ENCODE assay signal across 2 cellular contexts in the genomic region with DNA sequence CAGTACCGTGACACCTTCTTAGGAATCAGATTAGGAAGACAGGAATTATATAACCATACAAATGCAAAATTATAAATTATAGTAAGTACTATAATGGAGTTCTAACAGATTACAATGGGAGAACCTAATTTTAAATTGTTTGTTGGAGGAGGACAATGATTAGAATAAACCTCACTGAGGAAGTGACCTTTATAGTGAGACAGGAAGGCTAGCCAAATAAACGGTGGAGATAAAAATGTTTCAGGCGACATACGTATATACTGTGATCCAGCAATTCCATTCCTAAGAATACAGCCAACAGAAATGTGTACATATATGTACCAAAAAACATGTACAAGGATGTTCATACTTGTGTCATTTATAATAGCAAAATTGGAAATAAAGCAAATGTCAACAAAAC.
A peak's percentile ranks its signal among the peaks of the same experiment; 100 is the strongest.
TF ChIP-seq lines count a peak whose summit lies in the region.

No MANE protein-coding gene starts in this region.

TF ChIP-seq in GM12891, 5 proteins besides CTCF, POLR2A, EP300 and RAD21:
- TF ChIP-seq PAX5 (IDR thresholded peaks at IDR 0.05; ENCODE audit: insufficient read depth, low read length, severe bottlenecking) (no peak), SPI1 (IDR thresholded peaks at IDR 0.05; ENCODE audit: low read depth, low read length) (peak; percentile 35; the same call in 1 of the 2 replicates), POU2F2 (IDR thresholded peaks at IDR 0.05; ENCODE audit: low read depth, low read length) (no peak), TAF1 (IDR thresholded peaks at IDR 0.05; ENCODE audit: low read depth, low read length) (no peak), POLR2AphosphoS5 (IDR thresholded peaks at IDR 0.05; ENCODE audit: low read depth, low read length) (no peak)

TF ChIP-seq in GM12878, 131 proteins besides CTCF, POLR2A, EP300 and RAD21:
- TF ChIP-seq SMC3 (IDR thresholded peaks at IDR 0.05; ENCODE audit: borderline replicate concordance, low read length) (no peak), HDAC6 (IDR thresholded peaks at IDR 0.05; ENCODE audit: unreplicated experiment) (no peak), MTA2 (IDR thresholded peaks at IDR 0.05; ENCODE audit: low read depth) (no peak), TARDBP (IDR thresholded peaks at IDR 0.05; ENCODE audit: borderline replicate concordance) (no peak), PAX8 (IDR thresholded peaks at IDR 0.05) (no peak), ATF7 (IDR thresholded peaks at IDR 0.05; ENCODE audit: low read depth) (no peak)
- TF ChIP-seq, protein P1, sequence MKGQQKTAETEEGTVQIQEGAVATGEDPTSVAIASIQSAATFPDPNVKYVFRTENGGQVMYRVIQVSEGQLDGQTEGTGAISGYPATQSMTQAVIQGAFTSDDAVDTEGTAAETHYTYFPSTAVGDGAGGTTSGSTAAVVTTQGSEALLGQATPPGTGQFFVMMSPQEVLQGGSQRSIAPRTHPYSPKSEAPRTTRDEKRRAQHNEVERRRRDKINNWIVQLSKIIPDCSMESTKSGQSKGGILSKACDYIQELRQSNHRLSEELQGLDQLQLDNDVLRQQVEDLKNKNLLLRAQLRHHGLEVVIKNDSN (IDR thresholded peaks at IDR 0.05; ENCODE audit: borderline replicate concordance, extremely low read length, insufficient read depth, low read depth, low read length): no peak
